In the genomic region with DNA sequence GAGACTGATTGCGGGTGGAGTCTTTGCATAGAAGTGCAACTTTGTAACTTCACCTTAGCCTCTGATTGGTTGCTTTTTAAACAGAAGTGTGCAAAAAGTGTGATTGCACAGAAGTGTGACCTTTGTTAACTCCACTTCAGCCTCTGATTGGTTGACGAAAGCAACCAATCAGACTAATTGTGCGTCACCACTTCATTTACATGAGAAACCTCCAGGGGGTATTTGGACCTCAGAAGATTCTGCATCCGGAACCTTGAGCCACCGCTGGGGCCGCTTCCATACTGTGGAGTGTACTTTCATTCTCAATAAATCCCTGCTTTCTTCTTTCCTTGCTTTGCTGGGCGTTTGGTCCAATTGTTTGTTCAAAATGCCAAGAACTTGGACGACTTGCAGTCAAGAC, we compare ENCODE assay signal across 10 cellular contexts. TPM values are rescaled to one million over a fixed set of nuclear protein-coding genes. Genes with fewer than 3 reads are reported as not detected.
DNase-seq lines count a peak whose midpoint lies in the region; ATAC-seq and TF ChIP-seq lines count a peak whose summit lies in the region.
"Had no signal": no experiment of that assay in that cellular context is flagged by ENCODE, and none has a peak within 500 bp of the region (broad histone marks: within the 10 kb centered on the region; RNA-seq: fewer than 3 reads in every experiment).

No MANE protein-coding gene starts in this region.

- intact Hi-C loops in Calu3 (cut with micrococcal nuclease; ENCODE audit: unreplicated experiment), result no loop called here

- H3K36me3 Mint-ChIP-seq in Calu3 (ENCODE audit: insufficient read depth, unreplicated experiment) (peaks cover 19% of the 10 kb centered on the region), osteocyte (ENCODE audit: unreplicated experiment) (peaks cover 7% of the 10 kb centered on the region)

- H3K27me3 Mint-ChIP-seq in Calu3 (ENCODE audit: unreplicated experiment), result no peaks in the 10 kb centered on the region
- no peaks in the 10 kb centered on the region for H3K27me3 Mint-ChIP-seq in osteocyte (ENCODE audit: unreplicated experiment)

- TF ChIP-seq CTCF in Calu3 (IDR thresholded peaks at IDR 0.05; ENCODE audit: unreplicated experiment) (no peak), osteocyte (IDR thresholded peaks at IDR 0.05) (no peak)

- ATAC-seq in HG03378 (IDR thresholded peaks at IDR 0.05; ENCODE audit: unreplicated experiment) (peak; percentile 51), HG02884 (IDR thresholded peaks at IDR 0.05; ENCODE audit: unreplicated experiment) (no peak)

- in situ Hi-C loops in G401 (cut with HindIII; ENCODE audit: low sequenced_read_pairs), result no loop called here

- no peak overlapping the region for H3K4me3 Mint-ChIP-seq in Calu3 (ENCODE audit: low read depth, unreplicated experiment)
- H3K4me3 Mint-ChIP-seq in osteocyte (ENCODE audit: unreplicated experiment), result no peak overlapping the region

- no TSS peak for BruUV-seq in Calu3 (replicated peaks; lab: Mats Ljungman, UMichigan)

- CTCF ChIA-PET in Calu3 (lab: Charles Lee), result no interaction called here

- H3K9me3 Mint-ChIP-seq in Calu3 (ENCODE audit: low read depth, unreplicated experiment) (no peaks in the 10 kb centered on the region), osteocyte (ENCODE audit: unreplicated experiment) (no peaks in the 10 kb centered on the region)

- H3K27ac Mint-ChIP-seq in Calu3 (ENCODE audit: unreplicated experiment) (peak overlapping the region; percentile 68), osteocyte (ENCODE audit: unreplicated experiment) (peak overlapping the region; percentile 27)

- no peaks in the 10 kb centered on the region for H3K4me1 Mint-ChIP-seq in Calu3 (ENCODE audit: low read depth, unreplicated experiment)
- peaks cover 28% of the 10 kb centered on the region for H3K4me1 Mint-ChIP-seq in osteocyte (ENCODE audit: unreplicated experiment)

- no peak for DNase-seq in Calu3
- peak in 4 of 61 donors; percentile 14 to 24 (median 22) for DNase-seq in caudate nucleus (lab: John Stamatoyannopoulos, UW)
- no peak for DNase-seq in osteocyte (ENCODE audit: extremely low spot score, unreplicated experiment)
- DNase-seq in G401 (ENCODE audit: low spot score), result no peak
- no peak for DNase-seq in retina
- DNase-seq in NCI-H1694 treated with DMSO at 0.1 percent for 48 hours (lab: John Stamatoyannopoulos, UW), result no peak
- DNase-seq: activated effector memory CD4-positive, alpha-beta T cell treated with Interleukin-2 at 50 U/mL for 16 hours; NCI-H526 treated with DMSO at 0.1 percent for 48 hours had no signal

- H3K27ac ChIP-seq in caudate nucleus (ENCODE audit: low read depth, low read length), result peak overlapping the region; percentile 25

RNA-seq across cellular contexts. Expression of a gene that starts 1.6 kb away (rescaled TPM):
- total RNA-seq in Calu3 (2022) (7.1 and 7.5 TPM in 2 replicates), osteocyte (24.3 and 26.2 TPM in 2 replicates)
- total RNA-seq in G401 (2014; rRNA removed; shearing (Covaris generic)), result 9.6 and 14.2 TPM in 2 replicates
